ENCODE assay signal across 18 cellular contexts in the genomic region with DNA sequence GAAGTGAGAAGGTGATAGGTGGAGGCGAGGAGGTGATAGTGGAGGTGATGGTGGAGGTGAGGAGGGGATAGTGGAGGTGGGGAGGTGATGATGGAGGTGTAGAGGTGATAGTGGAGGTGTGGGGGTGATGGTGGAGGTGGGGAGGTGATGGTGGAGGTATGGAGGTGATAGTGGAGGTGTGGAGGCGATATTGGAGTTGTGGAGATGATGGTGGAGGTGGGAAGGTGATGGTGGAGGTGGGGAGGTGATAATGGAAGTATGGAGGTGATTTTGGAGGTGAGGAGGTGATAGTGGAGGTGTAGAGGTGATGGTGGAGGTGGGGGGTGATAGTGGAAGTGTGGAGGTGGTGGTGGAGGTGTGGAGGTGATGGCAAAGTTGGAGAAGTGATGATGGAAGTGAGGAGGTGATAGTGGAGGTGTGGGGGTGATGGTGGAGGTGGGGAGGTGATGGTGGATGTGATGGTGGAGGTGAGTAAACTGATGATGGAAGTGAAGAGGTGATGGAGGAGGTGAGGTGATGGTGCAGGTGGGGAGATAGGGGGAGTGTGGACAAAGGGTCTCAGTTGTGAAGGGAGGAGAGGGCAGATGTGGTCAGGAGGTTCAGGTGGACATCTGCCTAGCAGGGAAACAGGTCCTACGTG. TPM values are rescaled to one million over a fixed set of nuclear protein-coding genes. Genes with fewer than 3 reads are reported as not detected.
DNase-seq lines count a peak whose midpoint lies in the region; ATAC-seq, FAIRE-seq and TF ChIP-seq lines count a peak whose summit lies in the region.
"Had no signal": no experiment of that assay in that cellular context is flagged by ENCODE, and none has a peak within 500 bp of the region (broad histone marks: within the 10 kb centered on the region; RNA-seq: fewer than 3 reads in every experiment).

No MANE protein-coding gene starts in this region.

- 76% methylated on average over 3 of the region's 3 CpGs; no CpG with 5 or more reads in 1 of the 2 experiments for WGBS in H1 (ENCODE audit: extremely low coverage in 1 of 2, insufficient coverage in 1 of 2, insufficient read length in 1 of 2, insufficient replicate concordance in 2 of 2, low coverage in 1 of 2, low lambda C conversion rate in 2 of 2, missing lambda C conversion rate in 1 of 2), 2 experiments
- 82% methylated on average over 3 of the region's 3 CpGs for WGBS in lung, 2 donors

- H2BK120ac ChIP-seq in H1 (replicated peaks; ENCODE audit: low read depth, low read length), result no peak overlapping the region

- no peak overlapping the region for H3K4me3 Mint-ChIP-seq in activated CD8-positive, alpha-beta T cell treated with anti-CD3 and anti-CD28 coated beads, Interleukin-2, amount 10 ng/mL, durations not matched to agents 7 days and 5 days
- H3K4me3 Mint-ChIP-seq: CD4-positive, alpha-beta memory T cell had no signal

- H3K36me3 ChIP-seq in H1 (ENCODE audit: control insufficient read depth in 2 of 4, insufficient read depth in 4 of 4, low read length in 3 of 4) (peaks cover 0 to 7% (median 3%) of the 10 kb centered on the region in 4 experiments; a peak in 4 of 8 replicates), lung (ENCODE audit: control insufficient read depth in 2 of 2, insufficient read depth in 2 of 2, low read length in 2 of 2) (peaks cover 0 to 2% of the 10 kb centered on the region in 2 donors), right atrium auricular region (no peaks in the 10 kb centered on the region)
- H3K36me3 ChIP-seq: BE2C had no signal

- TF ChIP-seq CTCF in H1 (IDR thresholded peaks at IDR 0.05; ENCODE audit: control extremely low read depth in 1 of 3, insufficient read depth in 1 of 3, low read depth in 1 of 3, low read length in 3 of 3), result no peak
- no peak for TF ChIP-seq CTCF in lung (IDR thresholded peaks at IDR 0.05; ENCODE audit: control extremely low read depth, extremely low read depth)
- no peak for TF ChIP-seq CTCF in right atrium auricular region (IDR thresholded peaks at IDR 0.05)

- peak; percentile 16 for ATAC-seq in lung (ENCODE audit: insufficient read depth, low FRiP score)
- ATAC-seq in activated CD8-positive, alpha-beta T cell treated with anti-CD3 and anti-CD28 coated beads, Interleukin-2, amount 10 ng/mL, durations not matched to agents 7 days and 5 days, result no peak
- ATAC-seq: A549 had no signal

- no peak overlapping the region for H3K14ac ChIP-seq in H1 (ENCODE audit: insufficient read length)

- H3K79me1 ChIP-seq in H1 (ENCODE audit: low read depth, low read length), result 0 out of 2 replicates have a peak, but pooled peaks cover 6% of the 10 kb centered on the region

- TF ChIP-seq EP300 in H1 (IDR thresholded peaks at IDR 0.05; ENCODE audit: borderline replicate concordance in 1 of 2, low read depth in 2 of 2, low read length in 2 of 2), result no peak

- H3K4me2 ChIP-seq in H1 (ENCODE audit: insufficient read depth in 1 of 2, low read depth in 2 of 2, low read length in 2 of 2), result no peak overlapping the region
- H3K4me2 ChIP-seq: A549 had no signal

- H3K27ac Mint-ChIP-seq in activated CD8-positive, alpha-beta T cell treated with anti-CD3 and anti-CD28 coated beads, Interleukin-2, amount 10 ng/mL, durations not matched to agents 7 days and 5 days, result no peak overlapping the region

- peaks cover 0 to 8% of the 10 kb centered on the region in 2 experiments; a peak in 2 of 4 replicates for H3K79me2 ChIP-seq in H1 (ENCODE audit: control insufficient read depth in 1 of 2, insufficient read depth in 2 of 2, low read length in 2 of 2)

- no peak overlapping the region for H4K8ac ChIP-seq in H1 (ENCODE audit: extremely low read depth, insufficient read depth, low read length)

- no peak for TF ChIP-seq POLR2A in H1 (IDR thresholded peaks at IDR 0.05; ENCODE audit: control extremely low read depth in 1 of 2, low read depth in 2 of 2, low read length in 2 of 2)

- H3K56ac ChIP-seq in H1 (replicated peaks; ENCODE audit: insufficient read length, low read depth, low read length), result no peak overlapping the region

- FAIRE-seq in H1 (lab: Jason Lieb, UNC), result no peak
- FAIRE-seq: A549, D721Med, G401.6 had no signal

- H2AK5ac ChIP-seq in H1 (ENCODE audit: low read depth, low read length), result no peak overlapping the region

- no peak overlapping the region for H2AFZ ChIP-seq in H1 (ENCODE audit: low read length)

- no peak overlapping the region for H2BK12ac ChIP-seq in H1 (ENCODE audit: low read depth, low read length)

- no peak overlapping the region for H4K5ac ChIP-seq in H1 (ENCODE audit: insufficient read length, low read depth, low read length)

- no peak overlapping the region for H3K18ac ChIP-seq in H1 (ENCODE audit: extremely low read depth, low read length)

- no peak overlapping the region for H3K9ac ChIP-seq in H1 (replicated peaks in 1 of 4; ENCODE audit: extremely low read depth in 1 of 4, low read depth in 3 of 4, low read length in 3 of 4)

- no peaks in the 10 kb centered on the region for H3K27me3 Mint-ChIP-seq in activated CD8-positive, alpha-beta T cell treated with anti-CD3 and anti-CD28 coated beads, Interleukin-2, amount 10 ng/mL, durations not matched to agents 7 days and 5 days (ENCODE audit: low read depth)

- peaks cover 7% of the 10 kb centered on the region; the same call in 1 of the 2 replicates for H3K23me2 ChIP-seq in H1 (ENCODE audit: low read depth, low read length)

- H3K4ac ChIP-seq in H1 (replicated peaks; ENCODE audit: insufficient read length, low read depth, low read length), result peak overlapping the region; percentile 29

- H3K9me3 ChIP-seq in H1 (ENCODE audit: insufficient read depth in 2 of 2, low read depth in 1 of 2, low read length in 1 of 2), result peaks cover 0 to 2% of the 10 kb centered on the region in 2 experiments; a peak in 1 of 4 replicates
- H3K9me3 ChIP-seq in lung (ENCODE audit: control insufficient read depth in 2 of 2, insufficient read depth in 1 of 2, low read length in 1 of 2), result peaks cover 6 to 14% of the 10 kb centered on the region in 2 donors
- peaks cover 0 to 27% of the 10 kb centered on the region in 2 donors for H3K9me3 ChIP-seq in right atrium auricular region
- H3K9me3 ChIP-seq: BE2C had no signal

- peaks cover 10% of the 10 kb centered on the region for H3K9me3 Mint-ChIP-seq in activated CD8-positive, alpha-beta T cell treated with anti-CD3 and anti-CD28 coated beads, Interleukin-2, amount 10 ng/mL, durations not matched to agents 7 days and 5 days (ENCODE audit: insufficient read depth)

- H4K91ac ChIP-seq in H1 (replicated peaks; ENCODE audit: insufficient read length, low read length), result no peak overlapping the region

- no peak overlapping the region for H2BK5ac ChIP-seq in H1 (ENCODE audit: low read depth, low read length)

- H3K27me3 ChIP-seq in H1 (replicated peaks in 1 of 4; ENCODE audit: control insufficient read depth in 3 of 4, extremely low read depth in 1 of 4, insufficient read depth in 3 of 4, low read length in 3 of 4) (no peaks in the 10 kb centered on the region), lung (ENCODE audit: control insufficient read depth, insufficient read depth) (peaks cover 4% of the 10 kb centered on the region), right atrium auricular region (no peaks in the 10 kb centered on the region)
- H3K27me3 ChIP-seq: BE2C had no signal

- CTCF ChIA-PET in H1 (lab: Charles Lee; ENCODE audit: partially characterized antibody), result no interaction called here
- CTCF ChIA-PET in activated CD8-positive, alpha-beta T cell treated with anti-CD3 and anti-CD28 coated beads, Interleukin-2, amount 10 ng/mL, durations not matched to agents 7 days and 5 days (lab: Charles Lee), result no interaction called here

- H3K4me1 ChIP-seq in H1 (replicated peaks in 1 of 4; ENCODE audit: control insufficient read depth in 3 of 4, insufficient read depth in 4 of 4, low read length in 3 of 4) (no peaks in the 10 kb centered on the region), lung (ENCODE audit: control insufficient read depth in 2 of 2, insufficient read depth in 2 of 2, low read length in 2 of 2) (no peaks in the 10 kb centered on the region), right atrium auricular region (no peaks in the 10 kb centered on the region)
- H3K4me1 ChIP-seq: A549, BE2C had no signal

- H2BK20ac ChIP-seq in H1 (ENCODE audit: low read length), result no peak overlapping the region

- no peaks in the 10 kb centered on the region for H3K36me3 Mint-ChIP-seq in activated CD8-positive, alpha-beta T cell treated with anti-CD3 and anti-CD28 coated beads, Interleukin-2, amount 10 ng/mL, durations not matched to agents 7 days and 5 days (ENCODE audit: low read depth)

- H3K4me3 ChIP-seq in H1 (ENCODE audit: extremely low read depth in 1 of 4, insufficient read depth in 2 of 4, low read depth in 3 of 4, low read length in 4 of 4) (no peak overlapping the region), lung (no peak overlapping the region), right atrium auricular region (no peak overlapping the region)
- H3K4me3 ChIP-seq: A549 had no signal

- H3K23ac ChIP-seq in H1 (ENCODE audit: insufficient read length), result no peak overlapping the region

- TF ChIP-seq RAD21 in H1 (IDR thresholded peaks at IDR 0.05 in 1 of 2, conservative IDR thresholded peaks at IDR 0.05 in 1 of 2; ENCODE audit: low read depth in 2 of 2, low read length in 2 of 2), result no peak

- H3K27ac ChIP-seq in H1 (ENCODE audit: low read depth, low read length), result no peak overlapping the region
- no peak overlapping the region for H3K27ac ChIP-seq in lung (ENCODE audit: low read depth in 1 of 2, low read length in 1 of 2)
- H3K27ac ChIP-seq in right atrium auricular region, result no peak overlapping the region
- H3K27ac ChIP-seq: A549, C4-2B, HL-60 had no signal

- POLR2A ChIA-PET in H1 (lab: Charles Lee; ENCODE audit: partially characterized antibody), result no interaction called here
- POLR2A ChIA-PET in activated CD8-positive, alpha-beta T cell treated with anti-CD3 and anti-CD28 coated beads, Interleukin-2, amount 10 ng/mL, durations not matched to agents 7 days and 5 days (lab: Charles Lee), result no interaction called here

- H3K4me1 Mint-ChIP-seq in activated CD8-positive, alpha-beta T cell treated with anti-CD3 and anti-CD28 coated beads, Interleukin-2, amount 10 ng/mL, durations not matched to agents 7 days and 5 days (ENCODE audit: low read depth), result no peaks in the 10 kb centered on the region
- H3K4me1 Mint-ChIP-seq: CD4-positive, alpha-beta memory T cell had no signal

- no peaks in the 10 kb centered on the region for H4K20me1 ChIP-seq in H1 (replicated peaks in 1 of 2; ENCODE audit: control insufficient read depth in 1 of 2, insufficient read depth in 2 of 2, low read length in 2 of 2)

- no peak overlapping the region for H2BK15ac ChIP-seq in H1 (ENCODE audit: low read length)

- DNase-seq in H4 (ENCODE audit: low spot score) (peak; percentile 19), H1 (ENCODE audit: low read depth in 1 of 2, low spot score in 2 of 2) (no peak), lung (ENCODE audit: low spot score) (no peak), hypothalamus (lab: John Stamatoyannopoulos, UW) (no peak), right atrium auricular region (ENCODE audit: low spot score) (no peak)
- DNase-seq in activated CD8-positive, alpha-beta T cell treated with anti-CD3 and anti-CD28 coated beads, Interleukin-2, amount 10 ng/mL, durations not matched to agents 7 days and 5 days, result no peak
- DNase-seq: BE2C; CD4-positive, alpha-beta memory T cell; DMS153; DMS79 treated with DMSO at 0.1 percent for 48 hours; EL; H7; IMR-90 had no signal

RNA-seq across cellular contexts. Expression of gene ADCY1, which starts 36.6 kb away (rescaled TPM):
- 1.6 and 2.3 TPM in 2 replicates for total RNA-seq in H4 (2014; rRNA removed; shearing (Covaris generic))
- 25.9 and 26.9 TPM in 2 replicates for total RNA-seq in H1 (2021; fragmentation: NEBNext Ultra II Directional; extraction: Animal tissue kit (Norgen Biotek cat#: 25700))
- 7.9 and 11.8 TPM in 2 replicates for polyA plus RNA-seq in H1 (2011; rRNA removed)
- polyA plus RNA-seq in H1 (2011; cell fraction: cytosol; rRNA removed), result 10.0 TPM
- 19.8 TPM for polyA plus RNA-seq in H1 (2011; cell fraction: nucleus; rRNA removed)
- 10.6 to 12.4 TPM (median 11.8 TPM) in 4 replicates for polyA plus RNA-seq in H1 (2012, experiment 1 of 2)
- polyA plus RNA-seq in H1 (2012, experiment 2 of 2), result 5.5 TPM
- 13.8 TPM for polyA plus RNA-seq in H1 (2013, experiment 1 of 2)
- 13.3 TPM for polyA plus RNA-seq in H1 (2013, experiment 2 of 2)
- 40.6 and 43.2 TPM in 2 replicates for polyA minus RNA-seq in H1 (2011; rRNA and poly(A)+ RNA removed)
- 14.8 TPM for polyA minus RNA-seq in H1 (2011; cell fraction: cytosol; rRNA and poly(A)+ RNA removed)
- polyA minus RNA-seq in H1 (2011; cell fraction: nucleus; rRNA and poly(A)+ RNA removed), result 21.8 TPM
- total RNA-seq in lung, result 1 to 10 TPM in 1 of 2 donors, under 1 TPM in 1; 0.34 to 1.8 TPM
- under 1 TPM; 0.14 to 0.22 TPM for polyA plus RNA-seq in lung
- total RNA-seq in activated CD8-positive, alpha-beta T cell treated with anti-CD3 and anti-CD28 coated beads, Interleukin-2, amount 10 ng/mL, durations not matched to agents 7 days and 5 days, result under 1 TPM; 0.21 to 0.29 TPM
- 1 to 10 TPM; 2.4 to 3.2 TPM for total RNA-seq in right atrium auricular region
- total RNA-seq: CD4-positive, alpha-beta memory T cell had no signal
